In the genomic region with DNA sequence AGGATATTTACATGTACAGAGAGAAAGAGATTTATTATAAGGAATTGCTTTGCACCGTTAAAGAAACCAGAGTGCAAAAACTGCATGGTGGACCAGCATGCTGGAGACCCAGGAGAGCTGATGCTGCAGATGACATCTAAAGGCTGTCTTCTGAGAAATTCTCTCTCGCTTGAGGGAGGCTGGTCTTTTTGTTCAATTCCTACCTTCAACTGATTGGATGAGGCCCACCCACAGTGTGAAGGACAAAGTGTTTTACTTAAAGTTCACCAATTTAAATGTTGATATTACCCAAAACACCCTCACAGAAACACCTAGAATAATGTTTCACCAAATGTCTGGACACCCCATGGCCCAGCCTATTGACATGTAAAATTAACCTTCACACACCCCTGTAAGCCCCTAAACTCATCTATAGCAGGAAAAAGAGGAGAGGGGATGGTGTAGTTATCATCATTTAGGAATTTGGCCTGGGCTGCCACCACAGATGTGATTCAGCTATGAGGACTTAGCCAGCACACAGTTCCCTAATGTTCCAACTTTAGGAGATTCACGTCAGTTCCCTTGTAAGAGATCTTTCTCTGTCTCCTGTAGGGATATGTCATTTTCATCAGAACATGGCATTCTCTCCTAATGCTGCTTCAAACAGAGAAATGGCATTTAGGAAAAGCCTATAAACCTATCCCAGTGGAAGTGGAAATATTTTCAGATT, we compare ENCODE assay signal across 16 cellular contexts.
"Had no signal": no experiment of that assay in that cellular context is flagged by ENCODE, and none has a peak within 500 bp of the region (broad histone marks: within the 10 kb centered on the region; RNA-seq: fewer than 3 reads in every experiment).

No MANE protein-coding gene starts in this region.

- DNase-seq: activated CD4-positive, alpha-beta memory T cell treated with anti-CD3 and anti-CD28 coated beads for 36 hours; activated CD4-positive, alpha-beta T cell treated with anti-CD3 and anti-CD28 coated beads for 1 hour; activated CD8-positive, alpha-beta memory T cell treated with anti-CD3 and anti-CD28 coated beads, Interleukin-2, amount 10 ng/mL, durations not matched to agents 7 days and 5 days; activated effector memory CD4-positive, alpha-beta T cell treated with Interleukin-2 at 50 U/mL for 16 hours; activated naive CD4-positive, alpha-beta T cell treated with anti-CD3 and anti-CD28 coated beads, Interleukin-2, amount 50 U/mL, for 16 hours; activated T-cell treated with anti-CD3 and anti-CD28 coated beads, Interleukin-2, amount 50 U/mL, for 24 hours; foreskin melanocyte; mesenchymal stem cell; natural killer cell; small intestine; trophoblast cell had no signal

- H3K4me3 Mint-ChIP-seq: activated CD4-positive, alpha-beta memory T cell treated with anti-CD3 and anti-CD28 coated beads for 36 hours; activated CD8-positive, alpha-beta memory T cell treated with anti-CD3 and anti-CD28 coated beads, Interleukin-2, amount 10 ng/mL, durations not matched to agents 7 days and 5 days; activated T-cell treated with anti-CD3 and anti-CD28 coated beads, Interleukin-2, amount 50 U/mL, for 24 hours; natural killer cell; stimulated activated naive CD8-positive, alpha-beta T cell treated with anti-CD3 and anti-CD28 coated beads, Interleukin-15, Interleukin-2, amounts not matched to agents 100 ng/mL and 50 ng/mL, for 24 hours had no signal

- FAIRE-seq: colon, endometrium, small intestine had no signal

- H3K4me1 Mint-ChIP-seq: activated CD8-positive, alpha-beta memory T cell treated with anti-CD3 and anti-CD28 coated beads, Interleukin-2, amount 10 ng/mL, durations not matched to agents 7 days and 5 days; natural killer cell had no signal

- H3K27me3 ChIP-seq: neutrophil, suprapubic skin had no signal

- H3K4me3 ChIP-seq: suprapubic skin had no signal

- H3K27me3 Mint-ChIP-seq: activated CD8-positive, alpha-beta memory T cell treated with anti-CD3 and anti-CD28 coated beads, Interleukin-2, amount 10 ng/mL, durations not matched to agents 7 days and 5 days had no signal

- H3K36me3 ChIP-seq: neutrophil, suprapubic skin had no signal

- H3K36me3 Mint-ChIP-seq: activated CD4-positive, alpha-beta memory T cell treated with anti-CD3 and anti-CD28 coated beads for 36 hours; activated CD8-positive, alpha-beta memory T cell treated with anti-CD3 and anti-CD28 coated beads, Interleukin-2, amount 10 ng/mL, durations not matched to agents 7 days and 5 days; natural killer cell had no signal

- H3K9me3 Mint-ChIP-seq: activated CD4-positive, alpha-beta memory T cell treated with anti-CD3 and anti-CD28 coated beads for 36 hours; activated T-cell treated with anti-CD3 and anti-CD28 coated beads, Interleukin-2, amount 50 U/mL, for 24 hours; stimulated activated naive CD8-positive, alpha-beta T cell treated with anti-CD3 and anti-CD28 coated beads, Interleukin-15, Interleukin-2, amounts not matched to agents 100 ng/mL and 50 ng/mL, for 24 hours had no signal

- H3K27ac Mint-ChIP-seq: activated CD4-positive, alpha-beta memory T cell treated with anti-CD3 and anti-CD28 coated beads for 36 hours; activated CD8-positive, alpha-beta memory T cell treated with anti-CD3 and anti-CD28 coated beads, Interleukin-2, amount 10 ng/mL, durations not matched to agents 7 days and 5 days; activated T-cell treated with anti-CD3 and anti-CD28 coated beads, Interleukin-2, amount 50 U/mL, for 24 hours; natural killer cell; stimulated activated naive CD8-positive, alpha-beta T cell treated with anti-CD3 and anti-CD28 coated beads, Interleukin-15, Interleukin-2, amounts not matched to agents 100 ng/mL and 50 ng/mL, for 24 hours had no signal

- H3K27ac ChIP-seq: neutrophil, suprapubic skin had no signal
